8 cellular contexts compared by ENCODE assay signal in the genomic region with DNA sequence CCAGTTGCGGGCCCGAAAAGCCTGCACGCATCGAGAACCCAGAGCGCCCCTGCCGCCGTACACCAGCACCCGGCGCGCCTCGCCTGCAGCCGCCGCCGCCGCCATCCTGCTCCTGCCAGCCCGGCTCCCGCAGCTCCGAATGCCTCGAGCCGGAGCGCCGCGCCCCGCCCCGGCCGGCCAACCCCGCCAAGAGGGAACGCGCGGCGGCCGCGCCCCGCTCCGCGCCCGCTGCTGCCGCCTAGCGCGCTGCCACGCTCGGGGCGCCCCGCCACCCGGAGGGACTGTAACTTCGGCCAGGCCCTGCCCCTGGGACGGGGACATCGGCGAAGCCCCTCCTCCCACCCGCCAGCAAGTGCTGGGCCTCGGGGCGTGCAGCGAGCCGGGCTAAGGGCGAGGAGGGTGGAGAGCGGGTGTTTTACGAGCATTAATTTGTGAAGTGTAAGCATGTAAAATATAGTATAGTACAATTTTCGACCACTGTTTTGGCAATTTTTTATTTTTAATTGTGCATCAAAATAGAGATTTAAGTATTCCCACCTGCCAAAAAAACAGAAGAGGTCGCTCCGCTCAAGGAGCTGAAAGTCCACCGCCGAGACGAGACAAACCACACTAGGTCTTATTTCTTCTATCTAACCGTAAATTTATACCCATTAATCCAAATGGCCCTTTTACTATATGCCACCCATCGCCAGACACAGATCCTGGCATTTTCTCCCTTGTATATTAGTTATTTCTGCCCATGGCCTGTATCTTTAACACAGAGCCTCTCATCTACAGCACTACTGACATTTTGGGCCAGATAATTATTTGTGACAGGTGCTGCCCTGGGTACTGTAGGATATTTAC. TPM values are rescaled to one million over a fixed set of nuclear protein-coding genes. Genes with fewer than 3 reads are reported as not detected.
DNase-seq lines count a peak whose midpoint lies in the region; ATAC-seq and TF ChIP-seq lines count a peak whose summit lies in the region.

A gene (minus strand): TSS at position 141 of the 846 bp plus-strand sequence. CDS start 36 bp downstream, at position 105.

- TF ChIP-seq CTCF in CD8-positive, alpha-beta T cell (IDR thresholded peaks at IDR 0.05): peak; percentile 30
- peak; percentile 65 for TF ChIP-seq CTCF in OCI-LY7 (conservative IDR thresholded peaks at IDR 0.05; ENCODE audit: low read length)
- peak in 2 of 3 experiments; percentile 47 to 55 for TF ChIP-seq CTCF in esophagus muscularis mucosa (IDR thresholded peaks at IDR 0.05)

- no peaks in the 10 kb centered on the region for H4K20me1 ChIP-seq in OCI-LY7 (ENCODE audit: insufficient read depth, low read length)

- H3K4me2 ChIP-seq in OCI-LY7 (ENCODE audit: low read length): peak within 1 kb of the TSS; percentile 56

- peak within 1 kb of the TSS; percentile 99 for H3K4me3 Mint-ChIP-seq in CD8-positive, alpha-beta T cell
- H3K4me3 Mint-ChIP-seq in activated T-cell treated with anti-CD3 and anti-CD28 coated beads, Interleukin-2, amount 50 U/mL, for 24 hours: peak within 1 kb of the TSS; percentile 91

- H3K36me3 ChIP-seq in CD8-positive, alpha-beta T cell (ENCODE audit: insufficient read depth, low read length): no peaks in the 10 kb centered on the region
- H3K36me3 ChIP-seq in OCI-LY7 (ENCODE audit: insufficient read depth, low read length): no peaks in the 10 kb centered on the region
- peaks cover 0 to 23% (median 16%) of the 10 kb centered on the region in 4 donors for H3K36me3 ChIP-seq in esophagus muscularis mucosa
- H3K36me3 ChIP-seq in muscle layer of duodenum (ENCODE audit: control insufficient read depth in 1 of 2, insufficient read depth in 2 of 2, low read length in 2 of 2): peaks cover 0 to 8% of the 10 kb centered on the region in 2 donors

- TF ChIP-seq EP300 in esophagus muscularis mucosa (IDR thresholded peaks at IDR 0.05): no peak

- peak within 1 kb of the TSS; percentile 63 for H3K4me3 ChIP-seq in CD8-positive, alpha-beta T cell (ENCODE audit: low read depth, low read length)
- H3K4me3 ChIP-seq in OCI-LY7 (ENCODE audit: low read depth, low read length, poor library complexity, severe bottlenecking): peak within 1 kb of the TSS; percentile 69
- H3K4me3 ChIP-seq in esophagus muscularis mucosa: peak within 1 kb of the TSS; percentile 65 to 85 (median 80)
- H3K4me3 ChIP-seq in muscle layer of duodenum (ENCODE audit: low read depth in 1 of 2, low read length in 2 of 2): peak within 1 kb of the TSS; percentile 81 to 95

- H2AFZ ChIP-seq in OCI-LY7 (ENCODE audit: low read length): peak within 1 kb of the TSS; percentile 96

- no TSS peak for BruUV-seq in OCI-LY7 (replicated peaks; lab: Mats Ljungman, UMichigan)

- intact Hi-C loops in CD8-positive, alpha-beta T cell (cut with DNase I, micrococcal nuclease): loop anchor here (1.0 to 5.0 kb wide), 7 partner anchors 65 to 1855 kb away; a partner anchor contains a TSS
- intact Hi-C loops in OCI-LY7 (cut with micrococcal nuclease; ENCODE audit: unreplicated experiment): no loop called here
- intact Hi-C loops in esophagus muscularis mucosa (cut with DNase I): loop anchor here (2.0 kb wide), 1 partner anchor 65 kb away; a partner anchor contains a TSS

- peaks cover 20% of the 10 kb centered on the region for H3K36me3 Mint-ChIP-seq in CD8-positive, alpha-beta T cell
- H3K36me3 Mint-ChIP-seq in activated T-cell treated with anti-CD3 and anti-CD28 coated beads, Interleukin-2, amount 50 U/mL, for 24 hours (ENCODE audit: low read depth): peaks cover 43% of the 10 kb centered on the region

- no peaks in the 10 kb centered on the region for H3K27me3 ChIP-seq in CD8-positive, alpha-beta T cell (ENCODE audit: insufficient read depth, low read length)
- peaks cover 0 to 5% (median 0%) of the 10 kb centered on the region in 4 donors for H3K27me3 ChIP-seq in esophagus muscularis mucosa
- H3K27me3 ChIP-seq in muscle layer of duodenum (ENCODE audit: low read depth, low read length): no peaks in the 10 kb centered on the region

- peak within 1 kb of the TSS; percentile 93 for H3K27ac Mint-ChIP-seq in CD8-positive, alpha-beta T cell
- peak within 1 kb of the TSS; percentile 90 for H3K27ac Mint-ChIP-seq in activated T-cell treated with anti-CD3 and anti-CD28 coated beads, Interleukin-2, amount 50 U/mL, for 24 hours

- no peaks in the 10 kb centered on the region for H3K9me3 Mint-ChIP-seq in CD8-positive, alpha-beta T cell
- H3K9me3 Mint-ChIP-seq in activated T-cell treated with anti-CD3 and anti-CD28 coated beads, Interleukin-2, amount 50 U/mL, for 24 hours: no peaks in the 10 kb centered on the region

- ATAC-seq in CD8-positive, alpha-beta T cell: peak; percentile 91
- ATAC-seq in GM19324 (IDR thresholded peaks at IDR 0.05; ENCODE audit: low FRiP score, unreplicated experiment): peak; percentile 98
- peak; percentile 97 for ATAC-seq in HG03457 (IDR thresholded peaks at IDR 0.05; ENCODE audit: unreplicated experiment)

- no peaks in the 10 kb centered on the region for H3K9me3 ChIP-seq in CD8-positive, alpha-beta T cell (ENCODE audit: low read length)
- H3K9me3 ChIP-seq in OCI-LY7 (ENCODE audit: low read length): no peaks in the 10 kb centered on the region
- no peaks in the 10 kb centered on the region for H3K9me3 ChIP-seq in esophagus muscularis mucosa
- no peaks in the 10 kb centered on the region for H3K9me3 ChIP-seq in muscle layer of duodenum (ENCODE audit: control insufficient read depth in 1 of 2, low read length in 2 of 2)

- 3% methylated on average over 19 of the region's 65 CpGs for WGBS in esophagus muscularis mucosa

- peak; percentile 38 to 86 (median 65) for DNase-seq in CD8-positive, alpha-beta T cell
- DNase-seq in OCI-LY7 (ENCODE audit: low spot score): peak; percentile 71
- DNase-seq in activated T-cell treated with anti-CD3 and anti-CD28 coated beads, Interleukin-2, amount 50 U/mL, for 24 hours: peak; percentile 88
- DNase-seq in esophagus muscularis mucosa (ENCODE audit: extremely low spot score): no peak
- peak; percentile 21 to 69 for DNase-seq in stimulated activated CD8-positive, alpha-beta memory T cell treated with anti-CD3 and anti-CD28 coated beads, Interleukin-7, amount 100 ng/mL, for 4 hours (ENCODE audit: low read depth in 2 of 2)

- no peaks in the 10 kb centered on the region for H3K9me2 ChIP-seq in OCI-LY7 (ENCODE audit: insufficient read depth, low read length)

- CTCF ChIA-PET in CD8-positive, alpha-beta T cell (lab: Charles Lee): interaction anchor here (0.7 to 1.7 kb wide), 3 partner anchors 12 to 124 kb away, joined by 3 to 5 read pairs (median 3); no protein-coding TSS in a partner anchor
- CTCF ChIA-PET in OCI-LY7 (lab: Charles Lee; ENCODE audit: unreplicated experiment): no interaction called here

- POLR2A ChIA-PET in CD8-positive, alpha-beta T cell (lab: Charles Lee): interaction anchor here (0.6 to 1.6 kb wide), 3 partner anchors 102 to 316 kb away, joined by 4 to 5 read pairs (median 4); a partner anchor contains a TSS
- POLR2A ChIA-PET in OCI-LY7 (lab: Charles Lee): interaction anchor here (0.5 kb wide), 2 partner anchors 37 to 183 kb away, joined by 3 to 4 read pairs; no protein-coding TSS in a partner anchor

- H3K4me1 ChIP-seq in CD8-positive, alpha-beta T cell (ENCODE audit: insufficient read depth, low read length): peaks cover 18% of the 10 kb centered on the region
- H3K4me1 ChIP-seq in OCI-LY7 (ENCODE audit: insufficient read depth, low read length, poor library complexity, severe bottlenecking): no peaks in the 10 kb centered on the region
- H3K4me1 ChIP-seq in esophagus muscularis mucosa: peaks cover 16 to 34% (median 26%) of the 10 kb centered on the region in 4 donors
- peaks cover 4 to 8% of the 10 kb centered on the region in 2 donors for H3K4me1 ChIP-seq in muscle layer of duodenum (ENCODE audit: control insufficient read depth in 1 of 2, insufficient read depth in 2 of 2, low read length in 2 of 2)

- no peak for TF ChIP-seq POLR2A in esophagus muscularis mucosa (IDR thresholded peaks at IDR 0.05; ENCODE audit: low read depth)

- peaks cover 6% of the 10 kb centered on the region for H3K27me3 Mint-ChIP-seq in CD8-positive, alpha-beta T cell (ENCODE audit: low read depth)
- H3K27me3 Mint-ChIP-seq in activated T-cell treated with anti-CD3 and anti-CD28 coated beads, Interleukin-2, amount 50 U/mL, for 24 hours: peaks cover 7% of the 10 kb centered on the region

- no peaks in the 10 kb centered on the region for H3K79me2 ChIP-seq in OCI-LY7 (ENCODE audit: insufficient read depth, low read depth, low read length)

- H3K27ac ChIP-seq in CD8-positive, alpha-beta T cell (ENCODE audit: low read depth, low read length): peak within 1 kb of the TSS; percentile 57
- H3K27ac ChIP-seq in OCI-LY7 (ENCODE audit: low read depth, low read length, poor library complexity, severe bottlenecking): no peak within 1 kb of the TSS
- peak within 1 kb of the TSS; percentile 75 to 86 (median 81) for H3K27ac ChIP-seq in esophagus muscularis mucosa (replicated peaks in 1 of 4)
- H3K27ac ChIP-seq in muscle layer of duodenum (ENCODE audit: low read length): peak within 1 kb of the TSS; percentile 66

- peaks cover 33% of the 10 kb centered on the region for H3K4me1 Mint-ChIP-seq in CD8-positive, alpha-beta T cell (ENCODE audit: low read depth)
- peaks cover 31% of the 10 kb centered on the region for H3K4me1 Mint-ChIP-seq in activated T-cell treated with anti-CD3 and anti-CD28 coated beads, Interleukin-2, amount 50 U/mL, for 24 hours (ENCODE audit: low read depth)

RNA-seq across cellular contexts. Expression of the gene that starts here (rescaled TPM):
- 10 to 100 TPM; 10.9 to 11.6 TPM for total RNA-seq in CD8-positive, alpha-beta T cell
- 2.9 and 3.9 TPM in 2 replicates for total RNA-seq in OCI-LY7 (2014; rRNA removed; shearing (Covaris generic))
- 2.5 and 2.8 TPM in 2 replicates for total RNA-seq in OCI-LY7 (2022)
- total RNA-seq in esophagus muscularis mucosa: 10 to 100 TPM in 1 of 4 donors, 1 to 10 TPM in 3; 6.4 to 12.7 (median 9.7) TPM
